ENCODE assay signal across 8 cellular contexts in genomic region chr2:25822190-25823117, GRCh38. TPM values are rescaled to one million over a fixed set of nuclear protein-coding genes. Genes with fewer than 3 reads are reported as not detected.
DNase-seq lines count a peak whose midpoint lies in the region; ATAC-seq and TF ChIP-seq lines count a peak whose summit lies in the region.

No MANE protein-coding gene starts in this region.

- peaks cover 0 to 12% of the 10 kb centered on the region in 2 donors for H3K36me3 Mint-ChIP-seq in activated T-cell treated with anti-CD3 and anti-CD28 coated beads, Interleukin-2, amount 50 U/mL, for 72 hours (ENCODE audit: insufficient read depth in 2 of 2)

- CTCF ChIA-PET in HEK293 (lab: Yijun Ruan, JAX) = interaction anchor here (1.1 kb wide), 1 partner anchor 14 kb away, joined by 3 read pairs; no protein-coding TSS in a partner anchor

- peak; percentile 71 to 73 for DNase-seq in activated T-cell treated with anti-CD3 and anti-CD28 coated beads, Interleukin-2, amount 50 U/mL, for 72 hours
- peak; percentile 9 for DNase-seq in fibroblast of the conjunctiva (ENCODE audit: low read depth)
- DNase-seq in psoas muscle = peak in 1 of 2 donors; percentile 28
- peak; percentile 60 to 86 for DNase-seq in upper lobe of left lung
- DNase-seq in SHP77 (lab: John Stamatoyannopoulos, UW) = no peak

- no peak for TF ChIP-seq EP300 in upper lobe of left lung (IDR thresholded peaks at IDR 0.05)

- 47 to 57% (median 57%) methylated on average over 30 of the region's 30 CpGs for WGBS in psoas muscle, 3 donors
- WGBS in upper lobe of left lung, 2 donors = 46 to 60% methylated on average over 30 of the region's 30 CpGs

- H3K27ac Mint-ChIP-seq in activated T-cell treated with anti-CD3 and anti-CD28 coated beads, Interleukin-2, amount 50 U/mL, for 72 hours = peak overlapping the region; percentile 79

- TF ChIP-seq CTCF in HEK293 (tag by site-specific recombination; IDR thresholded peaks at IDR 0.05) = no peak
- TF ChIP-seq CTCF in psoas muscle (IDR thresholded peaks at IDR 0.05) = no peak
- no peak for TF ChIP-seq CTCF in upper lobe of left lung (IDR thresholded peaks at IDR 0.05)

- H3K4me1 ChIP-seq in HEK293 (ENCODE audit: control insufficient read depth, insufficient read depth, low read length) (peaks cover 4% of the 10 kb centered on the region; the same call in 1 of the 2 replicates), psoas muscle (peaks cover 12% of the 10 kb centered on the region), upper lobe of left lung (peaks cover 0 to 8% (median 0%) of the 10 kb centered on the region in 4 donors)

- H3K4me3 ChIP-seq in HEK293 (ENCODE audit: low read depth, low read length) (no peak overlapping the region), psoas muscle (peak overlapping the region; percentile 5), upper lobe of left lung (peak overlapping the region in 3 of 4 donors; percentile 16 to 38 (median 30))

- H3K9me3 ChIP-seq in HEK293 (ENCODE audit: control insufficient read depth, insufficient read depth, low read depth, low read length) (no peaks in the 10 kb centered on the region), psoas muscle (no peaks in the 10 kb centered on the region), upper lobe of left lung (no peaks in the 10 kb centered on the region)

- peak in 1 of 4 donors; percentile 8 for TF ChIP-seq POLR2A in upper lobe of left lung (IDR thresholded peaks at IDR 0.05)

- intact Hi-C loops in psoas muscle (cut with DNase I) = no loop called here

- POLR2A ChIA-PET in HEK293 (lab: Yijun Ruan, JAX) = no interaction called here

- H3K27me3 ChIP-seq in psoas muscle (ENCODE audit: insufficient read depth in 3 of 3, low read length in 2 of 3) (no peaks in the 10 kb centered on the region), upper lobe of left lung (no peaks in the 10 kb centered on the region)

- peak; percentile 30 to 37 for ATAC-seq in activated T-cell treated with anti-CD3 and anti-CD28 coated beads, Interleukin-2, amount 50 U/mL, for 72 hours (replicated peaks in 1 of 2)
- ATAC-seq in psoas muscle = peak in 1 of 4 donors; percentile 27
- peak in 1 of 2 donors; percentile 73 for ATAC-seq in upper lobe of left lung (ENCODE audit: low FRiP score in 2 of 2)
- no peak for ATAC-seq in HG03520 (IDR thresholded peaks at IDR 0.05; ENCODE audit: unreplicated experiment)
- ATAC-seq in HG02870 (IDR thresholded peaks at IDR 0.05; ENCODE audit: unreplicated experiment) = no peak

- peaks cover 80% of the 10 kb centered on the region for H3K4me1 Mint-ChIP-seq in activated T-cell treated with anti-CD3 and anti-CD28 coated beads, Interleukin-2, amount 50 U/mL, for 72 hours (ENCODE audit: low read depth)

- no peaks in the 10 kb centered on the region for H3K27me3 Mint-ChIP-seq in activated T-cell treated with anti-CD3 and anti-CD28 coated beads, Interleukin-2, amount 50 U/mL, for 72 hours (ENCODE audit: low read depth)

- peak overlapping the region; percentile 75 to 79 for H3K4me3 Mint-ChIP-seq in activated T-cell treated with anti-CD3 and anti-CD28 coated beads, Interleukin-2, amount 50 U/mL, for 72 hours

- H3K36me3 ChIP-seq in HEK293 (ENCODE audit: control insufficient read depth in 2 of 2, insufficient read depth in 1 of 2, low read length in 2 of 2) (no peaks in the 10 kb centered on the region), psoas muscle (ENCODE audit: insufficient read depth in 1 of 2, low read depth in 1 of 2) (no peaks in the 10 kb centered on the region), upper lobe of left lung (no peaks in the 10 kb centered on the region)

- no peaks in the 10 kb centered on the region for H3K9me3 Mint-ChIP-seq in activated T-cell treated with anti-CD3 and anti-CD28 coated beads, Interleukin-2, amount 50 U/mL, for 72 hours

- H3K27ac ChIP-seq in HEK293 (ENCODE audit: extremely low read depth, low read depth, low read length) (peak overlapping the region; percentile 60; the same call in 1 of the 2 replicates), psoas muscle (no peak overlapping the region), upper lobe of left lung (peak overlapping the region in 2 of 4 donors; percentile 36 to 42)

TF ChIP-seq in HEK293, 187 proteins besides CTCF, POLR2A, EP300 and RAD21:
- peak; percentile 64; the same call in 1 of the 2 replicates for TF ChIP-seq SCRT2 (tag by site-specific recombination; IDR thresholded peaks at IDR 0.05)
- TF ChIP-seq ZNF335 (tag by site-specific recombination; conservative IDR thresholded peaks at IDR 0.05) = 0 out of 2 replicates have a peak, but pooled peaks have one; percentile 10
- TF ChIP-seq IKZF3 (tag by site-specific recombination; IDR thresholded peaks at IDR 0.05) = no peak
- TF ChIP-seq ZNF473 (tag by site-specific recombination; IDR thresholded peaks at IDR 0.05) = no peak

RNA-seq across cellular contexts. Expression of gene ASXL2, which starts 55.8 kb away (rescaled TPM):
- total RNA-seq in activated T-cell treated with anti-CD3 and anti-CD28 coated beads, Interleukin-2, amount 50 U/mL, for 72 hours = 10 to 100 TPM; 38.9 to 39.8 TPM
- total RNA-seq in psoas muscle (10 to 100 TPM; 17.5 to 19.4 (median 18.5) TPM), upper lobe of left lung (10 to 100 TPM; 15.5 to 34.9 (median 25.6) TPM)
- 1 to 10 TPM; 2.3 to 9.1 (median 3.2) TPM for polyA plus RNA-seq in psoas muscle

Comparison
In these comparisons a context has a peak if more than half of its experiments do, and no peak if none do; other contexts are left out.
1. ATAC-seq: peak in activated T-cell treated with anti-CD3 and anti-CD28 coated beads, Interleukin-2, amount 50 U/mL, for 72 hours (2 of 2); none in HG03520 (single experiment) and HG02870 (single experiment).
2. DNase-seq: peak in activated T-cell treated with anti-CD3 and anti-CD28 coated beads, Interleukin-2, amount 50 U/mL, for 72 hours (2 of 2), fibroblast of the conjunctiva (single experiment) and upper lobe of left lung (2 of 2); none in SHP77 (0 of 2).